ENCODE assay signal across 29 cellular contexts in the genomic region with DNA sequence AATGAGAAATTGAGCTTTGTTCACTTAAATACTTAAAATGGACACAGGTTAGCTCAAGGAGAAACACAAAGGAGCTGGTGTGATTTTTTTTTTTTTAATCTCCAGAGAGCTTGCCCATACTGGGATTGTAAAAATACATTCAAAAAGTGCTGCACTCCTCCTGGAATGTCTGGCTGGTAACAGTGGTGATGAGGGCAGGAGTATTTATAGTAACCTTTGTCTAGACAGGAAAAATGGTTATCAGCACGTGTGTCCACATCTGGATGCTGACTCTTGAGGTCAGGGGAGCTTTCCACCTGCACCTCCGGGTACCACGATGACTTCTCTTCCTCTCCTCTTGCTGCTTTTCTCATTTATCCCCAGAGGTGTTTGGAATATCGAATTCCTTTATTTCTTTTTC.
"Had no signal": no experiment of that assay in that cellular context is flagged by ENCODE, and none has a peak within 500 bp of the region (broad histone marks: within the 10 kb centered on the region; RNA-seq: fewer than 3 reads in every experiment).

No MANE protein-coding gene starts in this region.

- ATAC-seq: activated CD4-positive, CD25-positive, alpha-beta regulatory T cell treated with anti-CD3 and anti-CD28 coated beads, Interleukin-2, amount 50 U/mL, for 24 hours; activated naive CD8-positive, alpha-beta T cell treated with anti-CD3 and anti-CD28 coated beads, Interleukin-2, amount 50 U/mL, for 24 hours; effector memory CD8-positive, alpha-beta T cell; left lung; sciatic nerve; stimulated activated effector memory CD8-positive, alpha-beta T cell treated with anti-CD3 and anti-CD28 coated beads, Interleukin-12 subunit alpha, Interleukin-12 subunit beta, amount 100 ng/mL, for 72 hours; T-helper 17 cell had no signal

- H3K9me3 Mint-ChIP-seq: activated CD4-positive, alpha-beta memory T cell treated with anti-CD3 and anti-CD28 coated beads for 36 hours; activated CD4-positive, alpha-beta T cell treated with anti-CD3 and anti-CD28 coated beads, Interleukin-2, amount 10 ng/mL, durations not matched to agents 24 days and 14 days; activated naive CD4-positive, alpha-beta T cell treated with anti-CD3 and anti-CD28 coated beads, Interleukin-2, amount 50 U/mL, for 24 hours; activated naive CD8-positive, alpha-beta T cell treated with anti-CD3 and anti-CD28 coated beads, Interleukin-2, amount 50 U/mL, for 24 hours; activated T-cell treated with anti-CD3 and anti-CD28 coated beads, Interleukin-2, amount 50 U/mL, for 24 hours; effector memory CD8-positive, alpha-beta T cell; naive B cell; nephron progenitor cell; stimulated activated effector memory CD8-positive, alpha-beta T cell treated with anti-CD3 and anti-CD28 coated beads, Interleukin-12 subunit alpha, Interleukin-12 subunit beta, amount 100 ng/mL, for 72 hours; stimulated activated naive CD8-positive, alpha-beta T cell treated with anti-CD3 and anti-CD28 coated beads, Interleukin-15, Interleukin-2, amounts not matched to agents 100 ng/mL and 50 ng/mL, for 24 hours; type B pancreatic cell had no signal

- H3K27me3 Mint-ChIP-seq: activated CD4-positive, alpha-beta memory T cell treated with anti-CD3 and anti-CD28 coated beads for 36 hours; activated CD4-positive, alpha-beta T cell treated with anti-CD3 and anti-CD28 coated beads, Interleukin-2, amount 10 ng/mL, durations not matched to agents 24 days and 14 days; activated naive CD4-positive, alpha-beta T cell treated with anti-CD3 and anti-CD28 coated beads, Interleukin-2, amount 50 U/mL, for 24 hours; activated naive CD8-positive, alpha-beta T cell treated with anti-CD3 and anti-CD28 coated beads, Interleukin-2, amount 50 U/mL, for 24 hours; activated T-cell treated with anti-CD3 and anti-CD28 coated beads, Interleukin-2, amount 50 U/mL, for 24 hours; effector memory CD8-positive, alpha-beta T cell; naive B cell; stimulated activated naive CD8-positive, alpha-beta T cell treated with anti-CD3 and anti-CD28 coated beads, Interleukin-15, Interleukin-2, amounts not matched to agents 100 ng/mL and 50 ng/mL, for 24 hours; T-helper 17 cell; type B pancreatic cell had no signal

- H3K27ac ChIP-seq: breast epithelium, colonic mucosa, left lung, neutrophil, vagina, WERI-Rb-1 had no signal

- H3K4me3 Mint-ChIP-seq: activated CD4-positive, alpha-beta memory T cell treated with anti-CD3 and anti-CD28 coated beads for 36 hours; activated CD4-positive, alpha-beta T cell treated with anti-CD3 and anti-CD28 coated beads, Interleukin-2, amount 10 ng/mL, durations not matched to agents 24 days and 14 days; activated naive CD4-positive, alpha-beta T cell treated with anti-CD3 and anti-CD28 coated beads, Interleukin-2, amount 50 U/mL, for 24 hours; activated naive CD8-positive, alpha-beta T cell treated with anti-CD3 and anti-CD28 coated beads, Interleukin-2, amount 50 U/mL, for 24 hours; activated T-cell treated with anti-CD3 and anti-CD28 coated beads, Interleukin-2, amount 50 U/mL, for 24 hours; effector memory CD8-positive, alpha-beta T cell; naive B cell; nephron progenitor cell; stimulated activated effector memory CD8-positive, alpha-beta T cell treated with anti-CD3 and anti-CD28 coated beads, Interleukin-12 subunit alpha, Interleukin-12 subunit beta, amount 100 ng/mL, for 72 hours; stimulated activated naive CD8-positive, alpha-beta T cell treated with anti-CD3 and anti-CD28 coated beads, Interleukin-15, Interleukin-2, amounts not matched to agents 100 ng/mL and 50 ng/mL, for 24 hours; T-helper 17 cell; type B pancreatic cell had no signal

- H3K9me3 ChIP-seq: breast epithelium, colonic mucosa, left lung, neutrophil, vagina had no signal

- H3K4me1 Mint-ChIP-seq: activated CD4-positive, alpha-beta T cell treated with anti-CD3 and anti-CD28 coated beads, Interleukin-2, amount 10 ng/mL, durations not matched to agents 24 days and 14 days; activated naive CD4-positive, alpha-beta T cell treated with anti-CD3 and anti-CD28 coated beads, Interleukin-2, amount 50 U/mL, for 24 hours; activated naive CD8-positive, alpha-beta T cell treated with anti-CD3 and anti-CD28 coated beads, Interleukin-2, amount 50 U/mL, for 24 hours had no signal

- H3K27me3 ChIP-seq: breast epithelium, colonic mucosa, left lung, neutrophil, vagina had no signal

- DNase-seq: activated CD4-positive, alpha-beta memory T cell treated with anti-CD3 and anti-CD28 coated beads for 36 hours; activated CD4-positive, alpha-beta T cell treated with anti-CD3 and anti-CD28 coated beads, Interleukin-2, amount 10 ng/mL, durations not matched to agents 24 days and 14 days; activated CD8-positive, alpha-beta memory T cell treated with anti-CD3 and anti-CD28 coated beads, Interleukin-2, amount 50 U/mL, for 48 hours; activated gamma-delta T cell; activated naive CD8-positive, alpha-beta T cell treated with anti-CD3 and anti-CD28 coated beads, Interleukin-2, amount 50 U/mL, for 24 hours; activated T-cell treated with anti-CD3 and anti-CD28 coated beads, Interleukin-2, amount 50 U/mL, for 24 hours; amygdala; colonic mucosa; effector memory CD8-positive, alpha-beta T cell; foreskin fibroblast; kidney glomerular epithelial cell; left lung; mammary epithelial cell; naive B cell; nephron progenitor cell; small intestine; stimulated activated CD4-positive, alpha-beta T cell treated with anti-CD3 and anti-CD28 coated beads, Interleukin-4, amount 100 ng/mL, for 24 hours; T-helper 17 cell; T1000; WERI-Rb-1 had no signal

- FAIRE-seq: small intestine had no signal

- H3K36me3 ChIP-seq: colonic mucosa had no signal

- H3K4me3 ChIP-seq: breast epithelium, colonic mucosa, left lung, vagina had no signal

- H3K4me1 ChIP-seq: breast epithelium, colonic mucosa, left lung, vagina had no signal

- H3K27ac Mint-ChIP-seq: activated CD4-positive, alpha-beta memory T cell treated with anti-CD3 and anti-CD28 coated beads for 36 hours; activated CD4-positive, alpha-beta T cell treated with anti-CD3 and anti-CD28 coated beads, Interleukin-2, amount 10 ng/mL, durations not matched to agents 24 days and 14 days; activated naive CD4-positive, alpha-beta T cell treated with anti-CD3 and anti-CD28 coated beads, Interleukin-2, amount 50 U/mL, for 24 hours; activated naive CD8-positive, alpha-beta T cell treated with anti-CD3 and anti-CD28 coated beads, Interleukin-2, amount 50 U/mL, for 24 hours; activated T-cell treated with anti-CD3 and anti-CD28 coated beads, Interleukin-2, amount 50 U/mL, for 24 hours; effector memory CD8-positive, alpha-beta T cell; naive B cell; nephron progenitor cell; stimulated activated effector memory CD8-positive, alpha-beta T cell treated with anti-CD3 and anti-CD28 coated beads, Interleukin-12 subunit alpha, Interleukin-12 subunit beta, amount 100 ng/mL, for 72 hours; stimulated activated naive CD8-positive, alpha-beta T cell treated with anti-CD3 and anti-CD28 coated beads, Interleukin-15, Interleukin-2, amounts not matched to agents 100 ng/mL and 50 ng/mL, for 24 hours; T-helper 17 cell; type B pancreatic cell had no signal
